Comparison of ENCODE assay signal across 11 cellular contexts in genomic region chr2:17821535-17822451, GRCh38. TPM values are rescaled to one million over a fixed set of nuclear protein-coding genes. Genes with fewer than 3 reads are reported as not detected.
DNase-seq lines count a peak whose midpoint lies in the region; ATAC-seq, FAIRE-seq and TF ChIP-seq lines count a peak whose summit lies in the region.
"Had no signal": no experiment of that assay in that cellular context is flagged by ENCODE, and none has a peak within 500 bp of the region (broad histone marks: within the 10 kb centered on the region; RNA-seq: fewer than 3 reads in every experiment).

No MANE protein-coding gene starts in this region.

- H3K9me3 ChIP-seq in transverse colon (no peaks in the 10 kb centered on the region), GM23248 (ENCODE audit: low read depth) (no peaks in the 10 kb centered on the region)

- no peaks in the 10 kb centered on the region for H3K79me2 ChIP-seq in GM23248 (ENCODE audit: insufficient read depth)

- intact Hi-C loops in transverse colon (cut with DNase I; ENCODE audit: low total_unique reads), result no loop called here

- H3K4me1 ChIP-seq in transverse colon (peaks cover 0 to 5% (median 2%) of the 10 kb centered on the region in 4 donors), GM23248 (ENCODE audit: insufficient read depth) (no peaks in the 10 kb centered on the region)

- 53 to 71% methylated on average over 5 to 7 of the region's 7 CpGs for WGBS in transverse colon (ENCODE audit: low coverage in 1 of 2), 2 donors
- 58 to 59% methylated on average over 7 of the region's 7 CpGs for WGBS in GM23248 (ENCODE audit: low coverage in 1 of 2, low lambda C conversion rate in 2 of 2, missing lambda C conversion rate in 2 of 2), 2 experiments

- DNase-seq in GM12892 (ENCODE audit: insufficient read length), result no peak
- DNase-seq in left kidney (ENCODE audit: low read depth, low spot score), result peak; percentile 85
- DNase-seq in transverse colon, result no peak
- no peak for DNase-seq in NCI-H2107 (lab: John Stamatoyannopoulos, UW)
- no peak for DNase-seq in stimulated activated naive CD8-positive, alpha-beta T cell treated with anti-CD3 and anti-CD28 coated beads, Interleukin-15, Interleukin-2, amounts not matched to agents 100 U/mL and 50 U/mL, for 24 hours
- DNase-seq in GM23248, result no peak

- H3K4me3 ChIP-seq in transverse colon, result no peak overlapping the region
- H3K4me3 ChIP-seq in GM23248, result no peak overlapping the region
- H3K4me3 ChIP-seq: SK-N-MC had no signal

- peak; percentile 84 for FAIRE-seq in GM12892 (lab: Jason Lieb, UNC)
- FAIRE-seq: G401.6 had no signal

- TF ChIP-seq POLR2A in GM12892 (IDR thresholded peaks at IDR 0.05; ENCODE audit: low read depth, low read length) (no peak), transverse colon (IDR thresholded peaks at IDR 0.05) (no peak)

- H3K9me2 ChIP-seq in GM23248 (ENCODE audit: insufficient read depth), result no peaks in the 10 kb centered on the region

- H3K36me3 ChIP-seq in transverse colon, result no peaks in the 10 kb centered on the region
- H3K36me3 ChIP-seq in GM23248 (ENCODE audit: low read depth), result no peaks in the 10 kb centered on the region

- H3K4me2 ChIP-seq in GM23248 (ENCODE audit: unreplicated experiment), result no peak overlapping the region

- H2AFZ ChIP-seq in GM23248, result no peak overlapping the region

- TF ChIP-seq CTCF in transverse colon (IDR thresholded peaks at IDR 0.05), result no peak

- no peaks in the 10 kb centered on the region for H4K20me1 ChIP-seq in GM23248 (ENCODE audit: insufficient read depth)

- TF ChIP-seq EP300 in transverse colon (IDR thresholded peaks at IDR 0.05; ENCODE audit: low read depth), result no peak

- in situ Hi-C loops in transverse colon (cut with MboI; ENCODE audit: low pct_ligation_motif_present in 1 of 4, low pct_unique_long_range_greater_than_20kb in 1 of 4, low sequenced_read_pairs in 3 of 4), result no loop called here
- in situ Hi-C loops in GM23248 (cut with MboI), result no loop called here

- H3F3A ChIP-seq in GM23248 (ENCODE audit: insufficient read depth), result no peaks in the 10 kb centered on the region

- H3K27me3 ChIP-seq in transverse colon, result no peaks in the 10 kb centered on the region
- H3K27me3 ChIP-seq in GM23248 (replicated peaks; ENCODE audit: insufficient read depth), result no peaks in the 10 kb centered on the region; the same call in 1 of the 2 replicates

- ATAC-seq in GM21381 (IDR thresholded peaks at IDR 0.05; ENCODE audit: unreplicated experiment), result peak; percentile 55
- peak; percentile 42 for ATAC-seq in HG03571 (IDR thresholded peaks at IDR 0.05; ENCODE audit: unreplicated experiment)
- ATAC-seq in stimulated activated naive CD8-positive, alpha-beta T cell treated with anti-CD3 and anti-CD28 coated beads, Interleukin-15, Interleukin-2, amounts not matched to agents 100 U/mL and 50 U/mL, for 24 hours, result no peak

- H3K27ac ChIP-seq in transverse colon, result no peak overlapping the region
- H3K27ac ChIP-seq in GM23248, result no peak overlapping the region
- H3K27ac ChIP-seq: SK-N-MC had no signal

- H3K9ac ChIP-seq in GM23248, result no peak overlapping the region

RNA-seq across cellular contexts. Expression of gene MSGN1, which starts 5.5 kb away (rescaled TPM):
- not detected for polyA plus RNA-seq in GM12892 (2012; ENCODE audit: missing spikeins)
- total RNA-seq in transverse colon, result 1 to 10 TPM in 1 of 4 donors, not detected in 3; 1.3 TPM
- total RNA-seq in GM23248 (2014; rRNA removed; shearing (Covaris generic)), result not detected in 2 replicates
- polyA plus RNA-seq in GM23248 (2016; fragmentation: Nextera tagmentation; extraction: Ambion mirVana), result not detected in 2 replicates
- total RNA-seq: lower leg skin had no signal

RNA-seq across cellular contexts. Expression of gene KCNS3, which starts 56.7 kb away (rescaled TPM):
- 0.15 TPM for polyA plus RNA-seq in GM12892 (2012; ENCODE audit: missing spikeins)
- total RNA-seq in transverse colon, result 10 to 100 TPM; 13.7 to 65.4 (median 52.9) TPM
- total RNA-seq in GM23248 (2014; rRNA removed; shearing (Covaris generic)), result 2.7 and 2.9 TPM in 2 replicates
- polyA plus RNA-seq in GM23248 (2016; fragmentation: Nextera tagmentation; extraction: Ambion mirVana), result 2.5 TPM in 2 replicates
